Comparison of ENCODE assay signal across 19 cellular contexts in the genomic region with DNA sequence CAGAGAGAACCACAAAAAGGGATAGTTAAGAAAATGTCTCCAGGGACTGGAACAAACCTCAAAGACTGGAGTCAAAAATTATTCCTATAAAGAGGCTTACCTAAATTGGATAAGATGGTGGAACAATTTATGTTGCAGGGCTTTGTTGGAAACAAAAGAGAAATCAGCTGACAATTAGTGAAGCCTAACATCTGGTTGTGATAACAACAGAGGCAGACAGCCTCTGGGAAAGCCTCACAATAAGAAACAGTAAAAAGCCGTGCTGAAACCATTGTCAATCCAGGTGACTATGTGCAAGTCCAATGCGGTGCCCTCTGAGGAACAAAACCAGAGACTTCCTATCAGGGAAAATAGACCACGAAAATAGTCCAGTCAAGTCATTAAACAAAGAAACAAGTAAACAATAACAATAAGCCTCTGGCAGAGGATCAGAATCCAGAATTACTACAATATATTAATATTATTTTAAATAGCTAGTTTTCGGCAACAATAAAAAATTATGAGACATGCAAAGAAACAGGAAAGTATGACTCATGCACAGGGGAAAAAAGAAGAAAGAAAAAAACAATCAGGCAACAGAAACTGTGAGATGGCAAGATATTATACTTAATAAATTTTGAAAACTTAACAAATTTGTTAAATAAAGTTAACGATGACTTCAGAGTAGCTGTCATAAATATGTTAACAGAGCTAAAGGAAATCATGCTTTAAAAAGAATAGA.
DNase-seq lines count a peak whose midpoint lies in the region; ATAC-seq and TF ChIP-seq lines count a peak whose summit lies in the region.
"Had no signal": no experiment of that assay in that cellular context is flagged by ENCODE, and none has a peak within 500 bp of the region (broad histone marks: within the 10 kb centered on the region; RNA-seq: fewer than 3 reads in every experiment).

No MANE protein-coding gene starts in this region.

- no peak overlapping the region for H3K4me3 ChIP-seq in GM23248
- no peak overlapping the region for H3K4me3 ChIP-seq in PC-3 (ENCODE audit: low read length)
- H3K4me3 ChIP-seq in mesenchymal stem cell (ENCODE audit: insufficient read depth in 1 of 2, low read depth in 1 of 2, low read length in 2 of 2): no peak overlapping the region
- H3K4me3 ChIP-seq in sigmoid colon: no peak overlapping the region
- H3K4me3 ChIP-seq: body of pancreas, SJCRH30, testis had no signal

- H3K4me2 ChIP-seq in GM23248 (ENCODE audit: unreplicated experiment) (peak overlapping the region; percentile 52), PC-3 (ENCODE audit: low read length) (no peak overlapping the region), mesenchymal stem cell (ENCODE audit: low read length, poor library complexity, severe bottlenecking) (no peak overlapping the region)

- H3K23ac ChIP-seq in mesenchymal stem cell (ENCODE audit: low read length in 2 of 2): no peak overlapping the region

- no peak for TF ChIP-seq POLR2A in sigmoid colon (IDR thresholded peaks at IDR 0.05)

- no peaks in the 10 kb centered on the region for H4K20me1 ChIP-seq in GM23248 (ENCODE audit: insufficient read depth)
- H4K20me1 ChIP-seq in PC-3 (ENCODE audit: low read length): no peaks in the 10 kb centered on the region

- H3K36me3 ChIP-seq in GM23248 (ENCODE audit: low read depth) (no peaks in the 10 kb centered on the region), PC-3 (ENCODE audit: low read depth, low read length) (no peaks in the 10 kb centered on the region), mesenchymal stem cell (ENCODE audit: control insufficient read depth in 1 of 2, insufficient read depth in 2 of 2, low read depth in 1 of 2, low read length in 2 of 2) (no peaks in the 10 kb centered on the region), sigmoid colon (no peaks in the 10 kb centered on the region)
- H3K36me3 ChIP-seq: SJCRH30 had no signal

- CTCF ChIA-PET in PC-3 (lab: Charles Lee): no interaction called here

- H3K79me2 ChIP-seq in GM23248 (ENCODE audit: insufficient read depth) (no peaks in the 10 kb centered on the region), PC-3 (ENCODE audit: low read length) (no peaks in the 10 kb centered on the region)

- no peak overlapping the region for H4K91ac ChIP-seq in mesenchymal stem cell (ENCODE audit: low read length)

- H2BK5ac ChIP-seq in mesenchymal stem cell (ENCODE audit: low read depth, low read length, poor library complexity, severe bottlenecking): no peak overlapping the region

- no peak overlapping the region for H3K18ac ChIP-seq in mesenchymal stem cell (ENCODE audit: low read depth in 1 of 2, low read length in 2 of 2)

- H3K4me1 ChIP-seq in GM23248 (ENCODE audit: insufficient read depth) (peaks cover 27% of the 10 kb centered on the region), PC-3 (ENCODE audit: insufficient read depth, low read length) (no peaks in the 10 kb centered on the region), mesenchymal stem cell (ENCODE audit: control insufficient read depth, insufficient read depth, low read depth, low read length) (no peaks in the 10 kb centered on the region), sigmoid colon (no peaks in the 10 kb centered on the region)
- H3K4me1 ChIP-seq: body of pancreas, SJCRH30, testis had no signal

- TF ChIP-seq EP300 in sigmoid colon (IDR thresholded peaks at IDR 0.05): no peak

- H3F3A ChIP-seq in GM23248 (ENCODE audit: insufficient read depth): peaks cover 9% of the 10 kb centered on the region
- no peaks in the 10 kb centered on the region for H3F3A ChIP-seq in PC-3 (ENCODE audit: low read length, unreplicated experiment)

- H3K9ac ChIP-seq in GM23248 (no peak overlapping the region; the same call in 1 of the 2 replicates), PC-3 (ENCODE audit: low read length) (no peak overlapping the region), mesenchymal stem cell (ENCODE audit: low read length) (peak overlapping the region; percentile 75)

- POLR2A ChIA-PET in PC-3 (lab: Charles Lee; ENCODE audit: unreplicated experiment): no interaction called here

- DNase-seq in GM23248 (peak; percentile 81), PC-3 (peak; percentile 7), dermis blood vessel endothelial cell (peak; percentile 65), mesenchymal stem cell (no peak), sigmoid colon (no peak), NCI-H446 (lab: John Stamatoyannopoulos, UW) (no peak)
- DNase-seq: activated CD4-positive, CD25-positive, alpha-beta regulatory T cell; activated T-cell treated with anti-CD3 and anti-CD28 coated beads, Interleukin-2, amount 50 U/mL, for 4 hours; body of pancreas; H7; head of caudate nucleus; NCI-H1436; NCI-H748 treated with DMSO at 0.1 percent for 48 hours; occipital lobe; SJCRH30; stimulated activated CD4-positive, alpha-beta T cell treated with anti-CD3 and anti-CD28 coated beads, Interleukin-15, amount 100 ng/mL, for 24 hours; testis had no signal

- 17 to 22% methylated on average over 5 of the region's 5 CpGs for WGBS in GM23248 (ENCODE audit: low coverage in 1 of 2, low lambda C conversion rate in 2 of 2, missing lambda C conversion rate in 2 of 2), 2 experiments
- 84% methylated on average over 3 of the region's 5 CpGs for WGBS in mesenchymal stem cell
- 79 to 83% methylated on average over 5 of the region's 5 CpGs for whole genome bisulfite sequencing in sigmoid colon, 2 donors

- in situ Hi-C loops in GM23248 (cut with MboI): no loop called here

- intact Hi-C loops in PC-3 (cut with micrococcal nuclease) (no loop called here), sigmoid colon (cut with DNase I) (no loop called here)

- no peak overlapping the region for H2BK12ac ChIP-seq in mesenchymal stem cell (ENCODE audit: low read length in 2 of 2)

- H3K9me3 ChIP-seq in GM23248 (ENCODE audit: low read depth) (no peaks in the 10 kb centered on the region), PC-3 (ENCODE audit: low read length) (no peaks in the 10 kb centered on the region), mesenchymal stem cell (ENCODE audit: control insufficient read depth, low read length) (peaks cover 10% of the 10 kb centered on the region), sigmoid colon (no peaks in the 10 kb centered on the region)
- H3K9me3 ChIP-seq: body of pancreas, SJCRH30, testis had no signal

- no TSS peak for BruUV-seq in PC-3 (replicated peaks; lab: Mats Ljungman, UMichigan)

- H3K9me2 ChIP-seq in GM23248 (ENCODE audit: insufficient read depth) (no peaks in the 10 kb centered on the region), PC-3 (replicated peaks; ENCODE audit: low read length) (no peaks in the 10 kb centered on the region)

- H3K4ac ChIP-seq in mesenchymal stem cell (ENCODE audit: low read depth in 1 of 2, low read length in 2 of 2): no peak overlapping the region

- no peaks in the 10 kb centered on the region for H3K27me3 ChIP-seq in GM23248 (replicated peaks; ENCODE audit: insufficient read depth)
- H3K27me3 ChIP-seq in PC-3 (ENCODE audit: low read length): no peaks in the 10 kb centered on the region
- no peaks in the 10 kb centered on the region for H3K27me3 ChIP-seq in mesenchymal stem cell (ENCODE audit: control insufficient read depth in 1 of 2, insufficient read depth in 1 of 2, low read length in 2 of 2)
- H3K27me3 ChIP-seq in sigmoid colon: no peaks in the 10 kb centered on the region
- H3K27me3 ChIP-seq: body of pancreas, SJCRH30, testis had no signal

- H3K14ac ChIP-seq in mesenchymal stem cell (ENCODE audit: low read length in 2 of 2): no peak overlapping the region

- no peak overlapping the region for H2BK120ac ChIP-seq in mesenchymal stem cell (ENCODE audit: low read depth, low read length)

- H2AFZ ChIP-seq in GM23248 (peak overlapping the region; percentile 74), PC-3 (ENCODE audit: low read length) (no peak overlapping the region), mesenchymal stem cell (ENCODE audit: low read depth, low read length) (no peak overlapping the region)

- no peak overlapping the region for H2BK15ac ChIP-seq in mesenchymal stem cell (ENCODE audit: low read depth, poor library complexity, severe bottlenecking)

- no peak overlapping the region for H2AK5ac ChIP-seq in mesenchymal stem cell (ENCODE audit: low read length, severe bottlenecking)

- no peaks in the 10 kb centered on the region for H3K79me1 ChIP-seq in mesenchymal stem cell (replicated peaks; ENCODE audit: low read length, poor library complexity, severe bottlenecking)

- H4K8ac ChIP-seq in mesenchymal stem cell (ENCODE audit: low read length): no peak overlapping the region

- H3K27ac ChIP-seq in GM23248 (peak overlapping the region; percentile 62), PC-3 (ENCODE audit: low read length) (no peak overlapping the region), mesenchymal stem cell (ENCODE audit: low read length, poor library complexity, severe bottlenecking) (no peak overlapping the region), sigmoid colon (no peak overlapping the region)
- H3K27ac ChIP-seq: body of pancreas, SJCRH30, testis had no signal

- TF ChIP-seq CTCF in PC-3 (conservative IDR thresholded peaks at IDR 0.05; ENCODE audit: low read depth, low read length) (no peak), sigmoid colon (IDR thresholded peaks at IDR 0.05) (no peak)

- no peak for ATAC-seq in PC-3
- no peak for ATAC-seq in GM21529 (IDR thresholded peaks at IDR 0.05; ENCODE audit: unreplicated experiment)
- ATAC-seq: activated naive CD4-positive, alpha-beta T cell treated with anti-CD3 and anti-CD28 coated beads, Interleukin-2, amount 50 U/mL, for 72 hours; activated T-cell treated with anti-CD3 and anti-CD28 coated beads, Interleukin-2, amount 50 U/mL, for 4 hours; body of pancreas had no signal

Comparison
In these comparisons a context has a peak if more than half of its experiments do, and no peak if none do; other contexts are left out.
1. DNase-seq: peak in GM23248 (single experiment), PC-3 (single experiment) and dermis blood vessel endothelial cell (single experiment); none in mesenchymal stem cell (single experiment), sigmoid colon (single experiment) and NCI-H446 (0 of 2).